Comparison of ENCODE assay signal across 8 cellular contexts in genomic region chr18:68714356-68714706, GRCh38. TPM values are rescaled to one million over a fixed set of nuclear protein-coding genes. Genes with fewer than 3 reads are reported as not detected.
DNase-seq lines count a peak whose midpoint lies in the region; ATAC-seq, FAIRE-seq and TF ChIP-seq lines count a peak whose summit lies in the region.

No MANE protein-coding gene starts in this region.

- ATAC-seq in CD4-positive, alpha-beta T cell (ENCODE audit: poor library complexity) = no peak
- ATAC-seq in GM19395 (IDR thresholded peaks at IDR 0.05; ENCODE audit: unreplicated experiment) (peak; percentile 12), HG03571 (IDR thresholded peaks at IDR 0.05; ENCODE audit: unreplicated experiment) (peak; percentile 6)
- peak; percentile 19 for ATAC-seq in activated CD8-positive, alpha-beta T cell treated with anti-CD3 and anti-CD28 coated beads, Interleukin-2, amount 10 ng/mL, durations not matched to agents 7 days and 5 days

- peak overlapping the region; percentile 36 for H3K27ac ChIP-seq in CD4-positive, alpha-beta T cell (ENCODE audit: low read depth, low read length)
- H3K27ac ChIP-seq in cardiac muscle cell = peak overlapping the region; percentile 78

- FAIRE-seq in urothelium cell line (lab: Jason Lieb, UNC) = no peak

- H3K4me3 Mint-ChIP-seq in CD4-positive, alpha-beta T cell = peak overlapping the region; percentile 99
- peak overlapping the region; percentile 85 for H3K4me3 Mint-ChIP-seq in activated CD8-positive, alpha-beta T cell treated with anti-CD3 and anti-CD28 coated beads, Interleukin-2, amount 10 ng/mL, durations not matched to agents 7 days and 5 days

- intact Hi-C loops in CD4-positive, alpha-beta T cell (cut with DNase I, micrococcal nuclease) = loop anchor here (1.0 to 10.0 kb wide), 4 partner anchors 1197 to 1491 kb away; partner anchors contain the start of genes DSEL (in 2 of the 2) and RTTN (in 1 of the 2)

- no peaks in the 10 kb centered on the region for H3K27me3 ChIP-seq in CD4-positive, alpha-beta T cell (ENCODE audit: control insufficient read depth, insufficient read depth, low read length)
- H3K27me3 ChIP-seq in cardiac muscle cell = no peaks in the 10 kb centered on the region

- no peaks in the 10 kb centered on the region for H3K9me3 ChIP-seq in CD4-positive, alpha-beta T cell (ENCODE audit: control insufficient read depth, low read length)
- no peaks in the 10 kb centered on the region for H3K9me3 ChIP-seq in cardiac muscle cell (ENCODE audit: low read depth)

- no peaks in the 10 kb centered on the region for H3K9me3 Mint-ChIP-seq in CD4-positive, alpha-beta T cell
- no peaks in the 10 kb centered on the region for H3K9me3 Mint-ChIP-seq in activated CD8-positive, alpha-beta T cell treated with anti-CD3 and anti-CD28 coated beads, Interleukin-2, amount 10 ng/mL, durations not matched to agents 7 days and 5 days (ENCODE audit: insufficient read depth)

- CTCF ChIA-PET in CD4-positive, alpha-beta T cell (lab: Charles Lee) = no interaction called here
- CTCF ChIA-PET in activated CD8-positive, alpha-beta T cell treated with anti-CD3 and anti-CD28 coated beads, Interleukin-2, amount 10 ng/mL, durations not matched to agents 7 days and 5 days (lab: Charles Lee) = interaction anchor here (0.6 to 1.3 kb wide), 2 partner anchors 10 to 54 kb away, joined by 3 to 4 read pairs; no protein-coding TSS in a partner anchor

- POLR2A ChIA-PET in CD4-positive, alpha-beta T cell (lab: Charles Lee) = interaction anchor here (1.0 kb wide), 1 partner anchor 11 kb away, joined by 3 read pairs; no protein-coding TSS in a partner anchor
- POLR2A ChIA-PET in activated CD8-positive, alpha-beta T cell treated with anti-CD3 and anti-CD28 coated beads, Interleukin-2, amount 10 ng/mL, durations not matched to agents 7 days and 5 days (lab: Charles Lee) = no interaction called here

- H3K27me3 Mint-ChIP-seq in CD4-positive, alpha-beta T cell = no peaks in the 10 kb centered on the region
- H3K27me3 Mint-ChIP-seq in activated CD8-positive, alpha-beta T cell treated with anti-CD3 and anti-CD28 coated beads, Interleukin-2, amount 10 ng/mL, durations not matched to agents 7 days and 5 days (ENCODE audit: low read depth) = no peaks in the 10 kb centered on the region

- peaks cover 3% of the 10 kb centered on the region for H3K4me1 ChIP-seq in cardiac muscle cell (ENCODE audit: low read depth)

- peak overlapping the region; percentile 77 for H3K4me3 ChIP-seq in cardiac muscle cell

- peak overlapping the region; percentile 90 for H3K27ac Mint-ChIP-seq in CD4-positive, alpha-beta T cell
- peak overlapping the region; percentile 88 for H3K27ac Mint-ChIP-seq in activated CD8-positive, alpha-beta T cell treated with anti-CD3 and anti-CD28 coated beads, Interleukin-2, amount 10 ng/mL, durations not matched to agents 7 days and 5 days

- H3K36me3 ChIP-seq in cardiac muscle cell = peaks cover 24% of the 10 kb centered on the region

- TF ChIP-seq CTCF in CD4-positive, alpha-beta T cell (IDR thresholded peaks at IDR 0.05) = no peak
- no peak for TF ChIP-seq CTCF in cardiac muscle cell (IDR thresholded peaks at IDR 0.05; ENCODE audit: low read depth, low read length)

- peaks cover 55% of the 10 kb centered on the region for H3K36me3 Mint-ChIP-seq in CD4-positive, alpha-beta T cell (ENCODE audit: low read depth)
- peaks cover 41% of the 10 kb centered on the region for H3K36me3 Mint-ChIP-seq in activated CD8-positive, alpha-beta T cell treated with anti-CD3 and anti-CD28 coated beads, Interleukin-2, amount 10 ng/mL, durations not matched to agents 7 days and 5 days (ENCODE audit: low read depth)

- H3K4me1 Mint-ChIP-seq in CD4-positive, alpha-beta T cell (ENCODE audit: low read depth) = peaks cover 60% of the 10 kb centered on the region
- H3K4me1 Mint-ChIP-seq in activated CD8-positive, alpha-beta T cell treated with anti-CD3 and anti-CD28 coated beads, Interleukin-2, amount 10 ng/mL, durations not matched to agents 7 days and 5 days (ENCODE audit: low read depth) = peaks cover 30% of the 10 kb centered on the region

- no peak for DNase-seq in CD4-positive, alpha-beta T cell
- peak; percentile 40 for DNase-seq in activated CD8-positive, alpha-beta T cell treated with anti-CD3 and anti-CD28 coated beads, Interleukin-2, amount 10 ng/mL, durations not matched to agents 7 days and 5 days
- DNase-seq in cardiac muscle cell (ENCODE audit: low read depth in 1 of 2, low spot score in 1 of 2) = peak in 1 of 2 donors; percentile 46
- peak; percentile 15 for DNase-seq in pons (ENCODE audit: low spot score)
- no peak for DNase-seq in urothelium cell line (ENCODE audit: low spot score)
- DNase-seq in NCI-H1436 treated with DMSO at 0.1 percent for 48 hours (lab: John Stamatoyannopoulos, UW) = no peak

RNA-seq across cellular contexts. Expression of gene TMX3, which starts 0.6 kb away (rescaled TPM):
- total RNA-seq in CD4-positive, alpha-beta T cell = 10 to 100 TPM; 30.9 to 33.3 TPM
- 10 to 100 TPM; 51.8 to 53.3 TPM for total RNA-seq in activated CD8-positive, alpha-beta T cell treated with anti-CD3 and anti-CD28 coated beads, Interleukin-2, amount 10 ng/mL, durations not matched to agents 7 days and 5 days
- total RNA-seq in cardiac muscle cell = 24.8 and 36.2 TPM in 2 replicates
- polyA plus RNA-seq in cardiac muscle cell = 26.1 and 34.0 TPM in 2 replicates

Comparison
In these comparisons a context has a peak if more than half of its experiments do, and no peak if none do; other contexts are left out.
1. DNase-seq: peak in activated CD8-positive, alpha-beta T cell treated with anti-CD3 and anti-CD28 coated beads, Interleukin-2, amount 10 ng/mL, durations not matched to agents 7 days and 5 days (single experiment) and pons (single experiment); none in CD4-positive, alpha-beta T cell (0 of 10), urothelium cell line (single experiment) and NCI-H1436 treated with DMSO at 0.1 percent for 48 hours (single experiment).